ENCODE assay signal across 8 cellular contexts in the genomic region with DNA sequence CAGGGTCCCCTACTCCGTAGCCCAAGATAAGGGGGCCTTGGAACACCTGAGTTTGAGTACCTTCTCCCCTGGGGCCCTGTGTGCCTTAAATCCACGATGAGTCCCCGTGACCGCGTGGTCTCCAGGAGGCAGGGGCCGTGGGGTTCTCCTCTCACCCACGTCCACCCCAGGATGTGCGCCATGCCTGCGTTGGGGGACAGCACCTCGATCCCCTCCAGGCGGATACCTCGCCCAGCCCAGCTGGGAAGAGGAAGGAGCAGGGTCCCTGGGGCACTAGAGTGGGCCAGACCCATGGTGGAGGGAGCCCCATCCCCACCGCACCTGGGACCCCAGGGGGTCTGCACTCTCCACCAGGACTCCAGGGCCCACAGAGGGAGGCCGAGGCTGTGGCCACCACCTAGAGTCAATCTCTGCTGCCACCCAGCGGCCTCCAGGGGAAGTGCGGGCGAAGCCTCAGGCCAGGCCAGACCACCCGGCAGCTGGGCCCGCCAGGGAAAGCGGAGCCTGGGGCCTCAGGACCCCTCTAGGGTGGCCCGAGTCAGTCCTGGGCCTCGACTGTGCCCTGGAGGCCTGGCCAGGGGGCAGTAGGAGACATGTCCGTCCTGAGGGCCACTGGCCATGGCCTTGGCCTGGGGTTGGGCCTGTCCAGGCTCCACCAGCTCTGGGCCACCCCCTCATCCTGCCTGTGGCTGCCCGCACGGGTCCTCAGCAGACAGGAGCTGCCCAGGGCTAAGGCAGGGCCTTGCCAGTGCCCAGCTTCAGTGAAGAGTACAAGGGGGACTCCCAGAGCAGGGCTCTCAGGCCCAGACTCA. TPM values are rescaled to one million over a fixed set of nuclear protein-coding genes. Genes with fewer than 3 reads are reported as not detected.
DNase-seq lines count a peak whose midpoint lies in the region; ATAC-seq and TF ChIP-seq lines count a peak whose summit lies in the region.

No MANE protein-coding gene starts in this region.

- no peaks in the 10 kb centered on the region for H3K9me2 ChIP-seq in GM23338 (ENCODE audit: insufficient read depth)
- H3K9me2 ChIP-seq in OCI-LY1 (ENCODE audit: low read depth, low read length), result no peaks in the 10 kb centered on the region

- ATAC-seq in GM23338 (peak; percentile 95), GM21576 (IDR thresholded peaks at IDR 0.05; ENCODE audit: unreplicated experiment) (no peak)

- H3K9me3 Mint-ChIP-seq in GM23338, result peaks cover 14% of the 10 kb centered on the region
- no peaks in the 10 kb centered on the region for H3K9me3 Mint-ChIP-seq in neural progenitor cell

- H2AFZ ChIP-seq in GM23338, result no peak overlapping the region
- H2AFZ ChIP-seq in OCI-LY1 (ENCODE audit: low read length), result no peak overlapping the region
- no peak overlapping the region for H2AFZ ChIP-seq in fibroblast of lung (ENCODE audit: low read length)
- H2AFZ ChIP-seq in neural progenitor cell (replicated peaks), result no peak overlapping the region

- H3K27ac ChIP-seq in BLaER1 treated with 17β-estradiol and CSF1 and Interleukin-3, amounts not matched to agents 10 nM and 100 nM, result peak overlapping the region in 1 of 11 experiments; percentile 32; a peak in 2 of 22 replicates
- no peak overlapping the region for H3K27ac ChIP-seq in GM23338 (ENCODE audit: low read depth)
- no peak overlapping the region for H3K27ac ChIP-seq in OCI-LY1 (ENCODE audit: low read depth, low read length, poor library complexity, severe bottlenecking)
- no peak overlapping the region for H3K27ac ChIP-seq in fibroblast of lung (ENCODE audit: insufficient read depth, low read length)
- H3K27ac ChIP-seq in neural progenitor cell, result no peak overlapping the region
- no peak overlapping the region for H3K27ac ChIP-seq in substantia nigra (ENCODE audit: low read depth, low read length, poor library complexity, severe bottlenecking)

- H3K36me3 ChIP-seq in BLaER1 treated with 17β-estradiol and CSF1 and Interleukin-3, amounts not matched to agents 10 nM and 100 nM, result no peaks in the 10 kb centered on the region
- no peaks in the 10 kb centered on the region for H3K36me3 ChIP-seq in GM23338 (ENCODE audit: insufficient read depth)
- no peaks in the 10 kb centered on the region for H3K36me3 ChIP-seq in OCI-LY1 (ENCODE audit: insufficient read depth, low read length)
- H3K36me3 ChIP-seq in fibroblast of lung (ENCODE audit: control insufficient read depth, insufficient read depth, low read length), result no peaks in the 10 kb centered on the region
- H3K36me3 ChIP-seq in neural progenitor cell, result no peaks in the 10 kb centered on the region

- H3K4me3 ChIP-seq in BLaER1 treated with 17β-estradiol and CSF1 and Interleukin-3, amounts not matched to agents 10 nM and 100 nM, result no peak overlapping the region
- H3K4me3 ChIP-seq in GM23338 (no peak overlapping the region), OCI-LY1 (ENCODE audit: low read depth, low read length, poor library complexity, severe bottlenecking) (no peak overlapping the region), fibroblast of lung (replicated peaks in 1 of 4; ENCODE audit: control extremely low read depth in 1 of 4, insufficient read depth in 1 of 4, low read depth in 3 of 4, low read length in 4 of 4) (no peak overlapping the region), neural progenitor cell (no peak overlapping the region)

- no peak overlapping the region for H3K27ac Mint-ChIP-seq in GM23338
- H3K27ac Mint-ChIP-seq in neural progenitor cell, result no peak overlapping the region

- H3K4me3 Mint-ChIP-seq in GM23338 (no peak overlapping the region), neural progenitor cell (no peak overlapping the region)

- H3K4me1 ChIP-seq in BLaER1 treated with 17β-estradiol and CSF1 and Interleukin-3, amounts not matched to agents 10 nM and 100 nM, result peaks cover 26 to 33% (median 29%) of the 10 kb centered on the region in 10 experiments
- H3K4me1 ChIP-seq in GM23338 (ENCODE audit: insufficient read depth) (no peaks in the 10 kb centered on the region), OCI-LY1 (ENCODE audit: insufficient read depth, low read length, severe bottlenecking) (no peaks in the 10 kb centered on the region), fibroblast of lung (ENCODE audit: control insufficient read depth, extremely low read depth, insufficient read depth, low read length) (no peaks in the 10 kb centered on the region), neural progenitor cell (no peaks in the 10 kb centered on the region)

- DNase-seq in GM23338 (ENCODE audit: low spot score), result peak; percentile 79
- DNase-seq in activated T-cell treated with anti-CD3 and anti-CD28 coated beads for 4 hours, result peak; percentile 65
- DNase-seq in fibroblast of lung (ENCODE audit: low read depth in 2 of 2), result peak; percentile 6 to 15
- DNase-seq in neural progenitor cell (ENCODE audit: low spot score), result peak; percentile 81
- DNase-seq in substantia nigra (lab: John Stamatoyannopoulos, UW), result peak in 39 of 49 donors; percentile 2 to 77 (median 45)

- H3K9ac ChIP-seq in BLaER1 treated with 17β-estradiol and CSF1 and Interleukin-3, amounts not matched to agents 10 nM and 100 nM, result peak overlapping the region in 9 of 11 experiments; percentile 22 to 60 (median 44); a peak in 8 of 22 replicates
- H3K9ac ChIP-seq in OCI-LY1 (ENCODE audit: low read length), result no peak overlapping the region
- no peak overlapping the region for H3K9ac ChIP-seq in fibroblast of lung (ENCODE audit: insufficient read depth, low read length)
- H3K9ac ChIP-seq in neural progenitor cell, result no peak overlapping the region

- TF ChIP-seq CTCF in GM23338 (conservative IDR thresholded peaks at IDR 0.05; ENCODE audit: low read depth in 2 of 2) (peak; percentile 78 to 94), OCI-LY1 (IDR thresholded peaks at IDR 0.05; ENCODE audit: low read length) (peak; percentile 60), fibroblast of lung (conservative IDR thresholded peaks at IDR 0.05 in 1 of 2, IDR thresholded peaks at IDR 0.05 in 1 of 2; ENCODE audit: low read depth in 1 of 2, low read length in 2 of 2) (peak; percentile 74 to 86), neural progenitor cell (IDR thresholded peaks at IDR 0.05) (peak; percentile 94)

- peaks cover 12% of the 10 kb centered on the region for H3K27me3 Mint-ChIP-seq in GM23338 (ENCODE audit: insufficient read depth, low read depth, poor library complexity)
- peaks cover 8% of the 10 kb centered on the region for H3K27me3 Mint-ChIP-seq in neural progenitor cell (ENCODE audit: insufficient read depth, low read depth)

- no peaks in the 10 kb centered on the region for H4K20me1 ChIP-seq in BLaER1 treated with 17β-estradiol and CSF1 and Interleukin-3, amounts not matched to agents 10 nM and 100 nM
- H4K20me1 ChIP-seq in GM23338 (replicated peaks; ENCODE audit: insufficient read depth) (no peaks in the 10 kb centered on the region), OCI-LY1 (ENCODE audit: insufficient read depth, low read length) (no peaks in the 10 kb centered on the region), fibroblast of lung (ENCODE audit: control insufficient read depth, extremely low read depth, insufficient read depth, low read length) (no peaks in the 10 kb centered on the region), neural progenitor cell (ENCODE audit: low read depth) (no peaks in the 10 kb centered on the region)

- H3K27me3 ChIP-seq in BLaER1 treated with 17β-estradiol and CSF1 and Interleukin-3, amounts not matched to agents 10 nM and 100 nM, result no peaks in the 10 kb centered on the region; a peak in 1 of 22 replicates
- H3K27me3 ChIP-seq in GM23338 (ENCODE audit: insufficient read depth) (no peaks in the 10 kb centered on the region), OCI-LY1 (ENCODE audit: insufficient read depth, low read length) (no peaks in the 10 kb centered on the region), fibroblast of lung (ENCODE audit: control insufficient read depth, insufficient read depth, low read length) (no peaks in the 10 kb centered on the region), neural progenitor cell (no peaks in the 10 kb centered on the region)

- H3K36me3 Mint-ChIP-seq in GM23338 (ENCODE audit: low read depth) (peaks cover 7% of the 10 kb centered on the region; the same call in 2 of the 3 replicates), neural progenitor cell (no peaks in the 10 kb centered on the region)

- H3K79me2 ChIP-seq in GM23338 (replicated peaks; ENCODE audit: insufficient read depth) (no peaks in the 10 kb centered on the region), OCI-LY1 (ENCODE audit: insufficient read depth, low read length) (no peaks in the 10 kb centered on the region), fibroblast of lung (ENCODE audit: control insufficient read depth, insufficient read depth, low read length) (no peaks in the 10 kb centered on the region), neural progenitor cell (ENCODE audit: low read depth) (no peaks in the 10 kb centered on the region)

- no peaks in the 10 kb centered on the region for H3K9me3 ChIP-seq in BLaER1 treated with 17β-estradiol and CSF1 and Interleukin-3, amounts not matched to agents 10 nM and 100 nM (replicated peaks in 1 of 11)
- no peaks in the 10 kb centered on the region for H3K9me3 ChIP-seq in OCI-LY1 (ENCODE audit: low read length)
- H3K9me3 ChIP-seq in fibroblast of lung (ENCODE audit: control insufficient read depth, insufficient read depth, low read depth, low read length), result no peaks in the 10 kb centered on the region
- no peaks in the 10 kb centered on the region for H3K9me3 ChIP-seq in neural progenitor cell (ENCODE audit: low read depth)

- H3K4me1 Mint-ChIP-seq in GM23338 (no peaks in the 10 kb centered on the region), neural progenitor cell (peaks cover 6% of the 10 kb centered on the region)

- H3K4me2 ChIP-seq in BLaER1 treated with 17β-estradiol and CSF1 and Interleukin-3, amounts not matched to agents 10 nM and 100 nM, result no peak overlapping the region; a peak in 1 of 22 replicates
- H3K4me2 ChIP-seq in GM23338, result no peak overlapping the region
- H3K4me2 ChIP-seq in OCI-LY1 (ENCODE audit: low read length), result no peak overlapping the region
- no peak overlapping the region for H3K4me2 ChIP-seq in fibroblast of lung (ENCODE audit: extremely low read depth, insufficient read depth, low read length)
- H3K4me2 ChIP-seq in neural progenitor cell, result no peak overlapping the region

- H3F3A ChIP-seq in GM23338 (replicated peaks; ENCODE audit: low read depth) (no peaks in the 10 kb centered on the region), OCI-LY1 (ENCODE audit: insufficient read depth, low read length) (no peaks in the 10 kb centered on the region), neural progenitor cell (ENCODE audit: low read depth) (peaks cover 3% of the 10 kb centered on the region)

TF ChIP-seq in GM23338, 12 proteins besides CTCF, POLR2A, EP300 and RAD21 (continues in another document):
- TF ChIP-seq ZNF331 (CRISPR knock-in tag; IDR thresholded peaks at IDR 0.05; ENCODE audit: low read depth) (no peak), STAT1 (IDR thresholded peaks at IDR 0.05; ENCODE audit: unreplicated experiment) (no peak), NANOG (IDR thresholded peaks at IDR 0.05; ENCODE audit: borderline replicate concordance) (no peak)

RNA-seq across cellular contexts. Expression of a gene that starts 55.0 kb away (rescaled TPM):
- 1.6 and 3.1 TPM in 2 replicates for total RNA-seq in GM23338 (2014; rRNA removed; shearing (Covaris generic))
- polyA plus RNA-seq in GM23338 (2016; fragmentation: Nextera tagmentation; extraction: Ambion mirVana), result 1.1 and 1.4 TPM in 2 replicates
- 0.77 and 0.99 TPM in 2 replicates for total RNA-seq in fibroblast of lung
- polyA plus RNA-seq in fibroblast of lung, result 0.65 and 0.86 TPM in 2 replicates
- 1.6 and 1.7 TPM in 2 replicates for polyA plus RNA-seq in fibroblast of lung (2012)
- 0.24 TPM in 1 of 2 replicates, not detected in the other for polyA minus RNA-seq in fibroblast of lung (ENCODE audit: low replicate concordance)
- 3.2 and 10.3 TPM in 2 replicates for total RNA-seq in neural progenitor cell (ENCODE audit: low replicate concordance)

Comparison
In these comparisons a context has a peak if more than half of its experiments do, and no peak if none do; other contexts are left out.
1. H3K9ac ChIP-seq: peak in BLaER1 treated with 17β-estradiol and CSF1 and Interleukin-3, amounts not matched to agents 10 nM and 100 nM (9 of 11); none in OCI-LY1 (single experiment), fibroblast of lung (single experiment) and neural progenitor cell (single experiment).
2. DNase-seq: peak in every context shown above with its lines; median percentile 81 in neural progenitor cell; 79 in GM23338; 65 in activated T-cell treated with anti-CD3 and anti-CD28 coated beads for 4 hours; 45 in substantia nigra; 10 in fibroblast of lung.
3. Peak in every context shown above with its lines, with median percentiles within 50 percentile points of each other: CTCF ChIP-seq.